13 cellular contexts compared by ENCODE assay signal in the genomic region with DNA sequence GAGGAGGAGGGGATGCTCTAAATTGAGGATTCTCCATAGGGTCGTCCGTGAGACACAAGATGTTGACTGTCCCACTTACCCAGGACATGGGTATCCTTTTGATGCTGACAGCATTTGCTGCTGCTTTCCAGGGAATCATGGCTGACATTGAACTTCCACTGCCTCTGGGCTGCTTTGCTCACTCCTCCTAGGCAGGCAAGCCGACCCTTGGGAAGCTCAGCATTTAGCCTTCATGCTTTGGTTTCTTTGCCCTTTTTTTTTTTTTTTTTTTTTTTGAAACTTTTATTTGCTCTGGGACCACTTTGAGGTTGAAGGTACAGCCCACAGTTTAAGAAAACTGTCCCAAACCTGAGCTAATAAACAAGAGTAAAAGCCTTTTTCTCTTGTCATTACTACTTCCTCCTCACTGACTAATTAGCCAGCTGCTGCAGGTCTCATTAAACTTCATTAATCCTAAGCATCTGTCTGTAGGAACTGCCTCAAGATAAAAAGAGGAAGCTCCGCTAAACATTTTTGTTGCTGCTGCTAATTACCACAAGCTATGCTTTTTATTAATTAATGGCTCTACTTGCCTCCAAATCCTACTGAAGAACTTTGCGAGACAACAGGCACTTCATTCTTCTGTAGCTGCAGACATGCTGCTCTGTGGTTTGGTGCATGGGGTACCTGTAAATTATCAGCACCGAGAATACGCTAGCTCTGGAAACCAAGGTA.
DNase-seq lines count a peak whose midpoint lies in the region; TF ChIP-seq lines count a peak whose summit lies in the region.
"Had no signal": no experiment of that assay in that cellular context is flagged by ENCODE, and none has a peak within 500 bp of the region (broad histone marks: within the 10 kb centered on the region; RNA-seq: fewer than 3 reads in every experiment).

No MANE protein-coding gene starts in this region.

- H3K4me1 Mint-ChIP-seq in activated T-helper 2 cell treated with anti-CD3 and anti-CD28 coated beads, Interferon-gamma antibody, Interleukin-2, Interleukin-4, amounts not matched to agents 10 μg/mL and 5 μg/mL and 100 μg/mL, durations not matched to agents 14 hours and 24 hours and 36 hours (ENCODE audit: low read depth): peaks cover 86% of the 10 kb centered on the region
- peaks cover 80% of the 10 kb centered on the region for H3K4me1 Mint-ChIP-seq in endothelial cell (ENCODE audit: unreplicated experiment)

- H3K9me3 ChIP-seq in BLaER1: no peaks in the 10 kb centered on the region
- H3K9me3 ChIP-seq in KOPT-K1 (ENCODE audit: insufficient read depth, low read length, poor library complexity, severe bottlenecking): no peaks in the 10 kb centered on the region
- H3K9me3 ChIP-seq: left lung had no signal

- peaks cover 56% of the 10 kb centered on the region for H4K20me1 ChIP-seq in BLaER1

- H3K4me3 ChIP-seq in BLaER1: peak overlapping the region; percentile 55
- H3K4me3 ChIP-seq in GM12865 (ENCODE audit: low read depth, low read length): peak overlapping the region; percentile 49
- H3K4me3 ChIP-seq: left lung had no signal

- peak overlapping the region; percentile 73 for H3K4me3 Mint-ChIP-seq in activated T-helper 2 cell treated with anti-CD3 and anti-CD28 coated beads, Interferon-gamma antibody, Interleukin-2, Interleukin-4, amounts not matched to agents 10 μg/mL and 5 μg/mL and 100 μg/mL, durations not matched to agents 14 hours and 24 hours and 36 hours (ENCODE audit: low read depth)
- H3K4me3 Mint-ChIP-seq in endothelial cell (ENCODE audit: unreplicated experiment): no peak overlapping the region

- no peaks in the 10 kb centered on the region for H3K9me3 Mint-ChIP-seq in activated T-helper 2 cell treated with anti-CD3 and anti-CD28 coated beads, Interferon-gamma antibody, Interleukin-2, Interleukin-4, amounts not matched to agents 10 μg/mL and 5 μg/mL and 100 μg/mL, durations not matched to agents 14 hours and 24 hours and 36 hours
- no peaks in the 10 kb centered on the region for H3K9me3 Mint-ChIP-seq in endothelial cell (ENCODE audit: unreplicated experiment)

- H3K36me3 Mint-ChIP-seq in activated T-helper 2 cell treated with anti-CD3 and anti-CD28 coated beads, Interferon-gamma antibody, Interleukin-2, Interleukin-4, amounts not matched to agents 10 μg/mL and 5 μg/mL and 100 μg/mL, durations not matched to agents 14 hours and 24 hours and 36 hours (ENCODE audit: low read depth): peaks cover 11% of the 10 kb centered on the region
- peaks cover 13% of the 10 kb centered on the region for H3K36me3 Mint-ChIP-seq in endothelial cell (ENCODE audit: low read depth, unreplicated experiment)

- no peaks in the 10 kb centered on the region for H3K27me3 ChIP-seq in BLaER1
- H3K27me3 ChIP-seq: left lung had no signal

- H3K36me3 ChIP-seq in BLaER1: peaks cover 16% of the 10 kb centered on the region
- peaks cover 11% of the 10 kb centered on the region; the same call in 1 of the 2 replicates for H3K36me3 ChIP-seq in KOPT-K1 (ENCODE audit: insufficient read depth, low read length)
- H3K36me3 ChIP-seq: left lung had no signal

- peaks cover 100% of the 10 kb centered on the region for H3K4me1 ChIP-seq in BLaER1

- peak; percentile 58 for DNase-seq in GM12865 (ENCODE audit: low read depth)
- no peak for DNase-seq in activated T-helper 2 cell treated with anti-CD3 and anti-CD28 coated beads, Interferon-gamma antibody, Interleukin-2, Interleukin-4, amounts not matched to agents 10 μg/mL and 5 μg/mL and 100 μg/mL, durations not matched to agents 14 hours and 24 hours and 36 hours (ENCODE audit: low spot score)
- DNase-seq in superior temporal gyrus (ENCODE audit: extremely low spot score): no peak
- no peak for DNase-seq in endothelial cell (ENCODE audit: low spot score)
- DNase-seq in effector CD4-positive, alpha-beta T cell: no peak
- no peak for DNase-seq in EL
- DNase-seq: activated effector memory CD4-positive, alpha-beta T cell treated with anti-CD3 and anti-CD28 coated beads, Interleukin-2, amount 50 U/mL, for 16 hours; IMR-90; left lung; SHP77 had no signal

- H3K4me2 ChIP-seq in BLaER1: peak overlapping the region; percentile 98

- H3K27ac ChIP-seq in BLaER1 (peak overlapping the region; percentile 93), KOPT-K1 (ENCODE audit: low read depth, low read length, poor library complexity, severe bottlenecking) (peak overlapping the region; percentile 93)
- H3K27ac ChIP-seq: epithelial cell of prostate had no signal

- TF ChIP-seq CTCF in GM12865 (IDR thresholded peaks at IDR 0.05; ENCODE audit: insufficient read depth, low read depth, low read length, missing control alignments) (no peak), endothelial cell (IDR thresholded peaks at IDR 0.05; ENCODE audit: unreplicated experiment) (no peak)

- H3K27me3 Mint-ChIP-seq in activated T-helper 2 cell treated with anti-CD3 and anti-CD28 coated beads, Interferon-gamma antibody, Interleukin-2, Interleukin-4, amounts not matched to agents 10 μg/mL and 5 μg/mL and 100 μg/mL, durations not matched to agents 14 hours and 24 hours and 36 hours (ENCODE audit: low read depth): no peaks in the 10 kb centered on the region
- peaks cover 20% of the 10 kb centered on the region for H3K27me3 Mint-ChIP-seq in endothelial cell (ENCODE audit: unreplicated experiment)

- intact Hi-C loops in activated T-helper 2 cell treated with anti-CD3 and anti-CD28 coated beads, Interferon-gamma antibody, Interleukin-2, Interleukin-4, amounts not matched to agents 10 μg/mL and 5 μg/mL and 100 μg/mL, durations not matched to agents 14 hours and 24 hours and 36 hours (cut with micrococcal nuclease): no loop called here

- H3K9ac ChIP-seq in BLaER1: peak overlapping the region; percentile 69

- H3K27ac Mint-ChIP-seq in activated T-helper 2 cell treated with anti-CD3 and anti-CD28 coated beads, Interferon-gamma antibody, Interleukin-2, Interleukin-4, amounts not matched to agents 10 μg/mL and 5 μg/mL and 100 μg/mL, durations not matched to agents 14 hours and 24 hours and 36 hours: peak overlapping the region; percentile 83
- no peak overlapping the region for H3K27ac Mint-ChIP-seq in endothelial cell (ENCODE audit: unreplicated experiment)
